1 cellular context compared by ENCODE assay signal in genomic region chr11:68667511-68668253, GRCh38.
TF ChIP-seq lines count a peak whose summit lies in the region.

No MANE protein-coding gene starts in this region.

TF ChIP-seq in GM23338, 12 proteins besides CTCF, POLR2A, EP300 and RAD21 (continued from another document):
- TF ChIP-seq ZNF462 (CRISPR knock-in tag; IDR thresholded peaks at IDR 0.05): no peak
- TF ChIP-seq EZH2 (IDR thresholded peaks at IDR 0.05; ENCODE audit: low read depth, unreplicated experiment): no peak
- no peak for TF ChIP-seq ZNF331 (CRISPR knock-in tag; IDR thresholded peaks at IDR 0.05; ENCODE audit: low read depth)
- TF ChIP-seq CREB1 (CRISPR knock-in tag; IDR thresholded peaks at IDR 0.05; ENCODE audit: low read depth): no peak
- no peak for TF ChIP-seq EZH2phosphoT487 (IDR thresholded peaks at IDR 0.05; ENCODE audit: unreplicated experiment)
- TF ChIP-seq NANOG (IDR thresholded peaks at IDR 0.05; ENCODE audit: borderline replicate concordance): no peak
